In genomic region chr3:150370129-150370602, GRCh38 we compare ENCODE assay signal across 8 cellular contexts. TPM values are rescaled to one million over a fixed set of nuclear protein-coding genes. Genes with fewer than 3 reads are reported as not detected.
DNase-seq lines count a peak whose midpoint lies in the region; ATAC-seq and TF ChIP-seq lines count a peak whose summit lies in the region.

No MANE protein-coding gene starts in this region.

- WGBS in body of pancreas, 2 donors: 60 to 61% methylated on average over 4 of the region's 4 CpGs

- no peak for TF ChIP-seq POLR2A in body of pancreas (IDR thresholded peaks at IDR 0.05)

- no peaks in the 10 kb centered on the region for H3K9me3 ChIP-seq in body of pancreas
- H3K9me3 ChIP-seq in subcutaneous abdominal adipose tissue (ENCODE audit: control insufficient read depth in 5 of 5, low read length in 5 of 5): no peaks in the 10 kb centered on the region
- H3K9me3 ChIP-seq in CD4-positive, alpha-beta T cell (ENCODE audit: control insufficient read depth, low read length): no peaks in the 10 kb centered on the region

- peak; percentile 65 for DNase-seq in HPDE6-E6E7 (ENCODE audit: extremely low spot score)
- DNase-seq in body of pancreas: peak in 3 of 4 donors; percentile 12 to 47 (median 22)
- peak; percentile 75 for DNase-seq in iPS-NIHi7 (ENCODE audit: extremely low spot score)
- no peak for DNase-seq in CD4-positive, alpha-beta T cell
- DNase-seq in NCI-H510A treated with DMSO at 0.1 percent for 48 hours (lab: John Stamatoyannopoulos, UW): no peak

- H3K9me3 Mint-ChIP-seq in CD4-positive, alpha-beta T cell: no peaks in the 10 kb centered on the region

- intact Hi-C loops in body of pancreas (cut with DNase I): no loop called here
- intact Hi-C loops in CD4-positive, alpha-beta T cell (cut with DNase I, micrococcal nuclease): loop anchor here in 1 of 2 experiments (5.0 kb wide), 1 partner anchor 42 kb away; no protein-coding TSS in a partner anchor

- H3K4me3 ChIP-seq in body of pancreas (no peak overlapping the region), subcutaneous abdominal adipose tissue (ENCODE audit: low read depth in 1 of 5, low read length in 5 of 5) (peak overlapping the region in 4 of 5 donors; percentile 1 to 34 (median 8))

- CTCF ChIA-PET in CD4-positive, alpha-beta T cell (lab: Charles Lee): no interaction called here

- H3K27ac Mint-ChIP-seq in CD4-positive, alpha-beta T cell: no peak overlapping the region

- no peaks in the 10 kb centered on the region for H3K36me3 ChIP-seq in body of pancreas (replicated peaks in 1 of 2; ENCODE audit: insufficient read depth in 1 of 2, low read depth in 2 of 2)
- no peaks in the 10 kb centered on the region for H3K36me3 ChIP-seq in subcutaneous abdominal adipose tissue (ENCODE audit: control insufficient read depth in 5 of 5, insufficient read depth in 5 of 5, low read length in 5 of 5)

- H3K36me3 Mint-ChIP-seq in CD4-positive, alpha-beta T cell (ENCODE audit: low read depth): no peaks in the 10 kb centered on the region

- peak overlapping the region in 2 of 5 donors; percentile 22 to 89 for H3K9ac ChIP-seq in subcutaneous abdominal adipose tissue (ENCODE audit: low read length in 5 of 5)

- H3K4me1 ChIP-seq in body of pancreas: peaks cover 15% of the 10 kb centered on the region
- peaks cover 3 to 26% (median 14%) of the 10 kb centered on the region in 5 donors for H3K4me1 ChIP-seq in subcutaneous abdominal adipose tissue (ENCODE audit: control insufficient read depth in 5 of 5, insufficient read depth in 5 of 5, low read length in 5 of 5)

- no peak overlapping the region for H3K27ac ChIP-seq in body of pancreas
- H3K27ac ChIP-seq in subcutaneous abdominal adipose tissue (ENCODE audit: low read depth, low read length): peak overlapping the region; percentile 94
- H3K27ac ChIP-seq in CD4-positive, alpha-beta T cell (ENCODE audit: low read depth, low read length): no peak overlapping the region

- ATAC-seq in body of pancreas (no peak), HG03439 (IDR thresholded peaks at IDR 0.05; ENCODE audit: unreplicated experiment) (no peak), GM21528 (IDR thresholded peaks at IDR 0.05; ENCODE audit: low FRiP score, unreplicated experiment) (no peak)
- ATAC-seq in CD4-positive, alpha-beta T cell (ENCODE audit: poor library complexity): no peak

- H3K4me1 Mint-ChIP-seq in CD4-positive, alpha-beta T cell (ENCODE audit: low read depth): no peaks in the 10 kb centered on the region

- TF ChIP-seq CTCF in body of pancreas (IDR thresholded peaks at IDR 0.05): no peak
- no peak for TF ChIP-seq CTCF in CD4-positive, alpha-beta T cell (IDR thresholded peaks at IDR 0.05)

- no peak overlapping the region for H3K4me3 Mint-ChIP-seq in CD4-positive, alpha-beta T cell

- H3K27me3 Mint-ChIP-seq in CD4-positive, alpha-beta T cell: no peaks in the 10 kb centered on the region

- POLR2A ChIA-PET in CD4-positive, alpha-beta T cell (lab: Charles Lee): no interaction called here

- no peaks in the 10 kb centered on the region for H3K27me3 ChIP-seq in body of pancreas
- H3K27me3 ChIP-seq in subcutaneous abdominal adipose tissue (ENCODE audit: control insufficient read depth in 5 of 5, insufficient read depth in 4 of 5, low read length in 5 of 5): no peaks in the 10 kb centered on the region
- no peaks in the 10 kb centered on the region for H3K27me3 ChIP-seq in CD4-positive, alpha-beta T cell (ENCODE audit: control insufficient read depth, insufficient read depth, low read length)

RNA-seq across cellular contexts. Expression of gene TSC22D2, which starts 37.9 kb away (rescaled TPM):
- total RNA-seq in body of pancreas: 10 to 100 TPM in 1 of 2 donors, 1 to 10 TPM in 1; 9.1 to 15.8 TPM
- 10 to 100 TPM; 47.3 to 49.3 TPM for total RNA-seq in CD4-positive, alpha-beta T cell

Comparison
In these comparisons a context has a peak if more than half of its experiments do, and no peak if none do; other contexts are left out.
1. DNase-seq: peak in HPDE6-E6E7 (single experiment), body of pancreas (3 of 4) and iPS-NIHi7 (single experiment); none in CD4-positive, alpha-beta T cell (0 of 10) and NCI-H510A treated with DMSO at 0.1 percent for 48 hours (single experiment).
2. H3K4me3 ChIP-seq: peak in subcutaneous abdominal adipose tissue (4 of 5); none in body of pancreas (0 of 2).